Comparison of ENCODE assay signal across 2 cellular contexts in the genomic region with DNA sequence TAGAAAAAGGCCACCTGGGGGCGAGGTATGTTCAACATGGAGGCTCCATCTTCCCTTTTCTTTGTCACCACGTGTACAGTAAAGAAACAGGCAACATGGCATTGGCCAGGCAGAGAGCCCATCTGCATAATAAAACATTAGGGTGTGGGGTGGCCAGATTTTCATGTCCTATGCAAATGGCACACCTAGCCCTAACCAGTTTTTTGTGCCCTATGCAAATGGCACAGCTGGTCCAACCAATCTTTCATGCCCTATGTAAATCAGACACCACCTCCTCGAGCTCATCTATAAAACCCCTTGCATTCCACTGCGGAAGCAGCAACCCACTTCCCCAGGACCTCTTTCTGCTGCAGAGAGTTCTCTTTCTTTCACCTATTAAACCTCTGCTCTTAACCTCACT.
A peak's percentile ranks its signal among the peaks of the same experiment; 100 is the strongest.
TF ChIP-seq lines count a peak whose summit lies in the region.

No MANE protein-coding gene starts in this region.

TF ChIP-seq in IMR-90, 13 proteins besides CTCF, POLR2A, EP300 and RAD21:
- no peak for TF ChIP-seq BHLHE40 (IDR thresholded peaks at IDR 0.05; ENCODE audit: low read depth, low read length)
- TF ChIP-seq RFX5 (IDR thresholded peaks at IDR 0.05; ENCODE audit: low read depth, low read length): no peak
- TF ChIP-seq MXI1 (IDR thresholded peaks at IDR 0.05; ENCODE audit: borderline replicate concordance, low read depth, low read length): no peak
- TF ChIP-seq, protein P1, sequence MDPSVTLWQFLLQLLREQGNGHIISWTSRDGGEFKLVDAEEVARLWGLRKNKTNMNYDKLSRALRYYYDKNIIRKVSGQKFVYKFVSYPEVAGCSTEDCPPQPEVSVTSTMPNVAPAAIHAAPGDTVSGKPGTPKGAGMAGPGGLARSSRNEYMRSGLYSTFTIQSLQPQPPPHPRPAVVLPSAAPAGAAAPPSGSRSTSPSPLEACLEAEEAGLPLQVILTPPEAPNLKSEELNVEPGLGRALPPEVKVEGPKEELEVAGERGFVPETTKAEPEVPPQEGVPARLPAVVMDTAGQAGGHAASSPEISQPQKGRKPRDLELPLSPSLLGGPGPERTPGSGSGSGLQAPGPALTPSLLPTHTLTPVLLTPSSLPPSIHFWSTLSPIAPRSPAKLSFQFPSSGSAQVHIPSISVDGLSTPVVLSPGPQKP (IDR thresholded peaks at IDR 0.05; ENCODE audit: borderline replicate concordance, low read depth, low read length): no peak
- TF ChIP-seq, protein P2, sequence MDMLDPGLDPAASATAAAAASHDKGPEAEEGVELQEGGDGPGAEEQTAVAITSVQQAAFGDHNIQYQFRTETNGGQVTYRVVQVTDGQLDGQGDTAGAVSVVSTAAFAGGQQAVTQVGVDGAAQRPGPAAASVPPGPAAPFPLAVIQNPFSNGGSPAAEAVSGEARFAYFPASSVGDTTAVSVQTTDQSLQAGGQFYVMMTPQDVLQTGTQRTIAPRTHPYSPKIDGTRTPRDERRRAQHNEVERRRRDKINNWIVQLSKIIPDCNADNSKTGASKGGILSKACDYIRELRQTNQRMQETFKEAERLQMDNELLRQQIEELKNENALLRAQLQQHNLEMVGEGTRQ (IDR thresholded peaks at IDR 0.05; ENCODE audit: low read depth, low read length): no peak
- TF ChIP-seq FOS (IDR thresholded peaks at IDR 0.05; ENCODE audit: low read depth, low read length): no peak
- TF ChIP-seq MAZ (IDR thresholded peaks at IDR 0.05; ENCODE audit: borderline replicate concordance, low read depth, low read length): no peak
- no peak for TF ChIP-seq CEBPB (IDR thresholded peaks at IDR 0.05; ENCODE audit: low read depth, low read length)
- TF ChIP-seq SMC3 (IDR thresholded peaks at IDR 0.05; ENCODE audit: low read depth, low read length): no peak
- no peak for TF ChIP-seq NFE2L2 (IDR thresholded peaks at IDR 0.05; ENCODE audit: low read depth, low read length)

TF ChIP-seq in H1, 55 proteins besides CTCF, POLR2A, EP300 and RAD21:
- peak; percentile 40; the same call in 1 of the 2 replicates for TF ChIP-seq TBP (IDR thresholded peaks at IDR 0.05; ENCODE audit: low read depth, low read length)
- TF ChIP-seq HDAC6 (IDR thresholded peaks at IDR 0.05; ENCODE audit: low read depth, low read length): no peak
- TF ChIP-seq, protein P3, sequence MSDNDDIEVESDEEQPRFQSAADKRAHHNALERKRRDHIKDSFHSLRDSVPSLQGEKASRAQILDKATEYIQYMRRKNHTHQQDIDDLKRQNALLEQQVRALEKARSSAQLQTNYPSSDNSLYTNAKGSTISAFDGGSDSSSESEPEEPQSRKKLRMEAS (IDR thresholded peaks at IDR 0.05): peak; percentile 25; the same call in 1 of the 2 replicates
